ENCODE assay signal across 8 cellular contexts in genomic region chr5:54646285-54647101, GRCh38.
DNase-seq lines count a peak whose midpoint lies in the region; ATAC-seq and TF ChIP-seq lines count a peak whose summit lies in the region.

No MANE protein-coding gene starts in this region.

- H3K4me1 Mint-ChIP-seq in natural killer cell, result peaks cover 57 to 69% of the 10 kb centered on the region in 2 donors

- intact Hi-C loops in natural killer cell (cut with micrococcal nuclease), result loop anchor here (1.0 to 10.0 kb wide), 7 partner anchors 28 to 456 kb away; partner anchors contain the start of genes GZMA and SNX18

- H3K9me3 Mint-ChIP-seq in natural killer cell, result peaks cover 0 to 2% of the 10 kb centered on the region in 2 donors

- TF ChIP-seq CTCF in natural killer cell (IDR thresholded peaks at IDR 0.05), result no peak

- peak overlapping the region; percentile 37 for H3K27ac ChIP-seq in epithelial cell of prostate

- peak; percentile 95 for ATAC-seq in GM18511 (IDR thresholded peaks at IDR 0.05; ENCODE audit: unreplicated experiment)
- ATAC-seq in HG02852 (IDR thresholded peaks at IDR 0.05; ENCODE audit: unreplicated experiment), result peak; percentile 93
- peak; percentile 88 to 97 (median 96) for ATAC-seq in natural killer cell

- H3K27me3 Mint-ChIP-seq in natural killer cell (ENCODE audit: low read depth in 2 of 2), result no peaks in the 10 kb centered on the region

- H3K36me3 Mint-ChIP-seq in natural killer cell, result no peaks in the 10 kb centered on the region

- H3K27ac Mint-ChIP-seq in natural killer cell, result peak overlapping the region; percentile 86 to 89

- H3K4me3 Mint-ChIP-seq in natural killer cell, result peak overlapping the region; percentile 84

- DNase-seq in NCI-H345 (lab: John Stamatoyannopoulos, UW) (peak; percentile 49), activated T-cell treated with anti-CD3 and anti-CD28 coated beads for 1 hour (ENCODE audit: low read depth) (peak; percentile 39), epithelial cell of prostate (ENCODE audit: low read depth, low spot score) (no peak), natural killer cell (peak; percentile 73), NCI-H1930 (lab: John Stamatoyannopoulos, UW) (no peak)
- peak; percentile 41 for DNase-seq in stimulated activated naive CD4-positive, alpha-beta T cell treated with Interleukin-2 at 50 U/mL for 16 hours (lab: John Stamatoyannopoulos, UW)

Comparison
In these comparisons a context has a peak if more than half of its experiments do, and no peak if none do; other contexts are left out.
1. DNase-seq: peak in NCI-H345 (single experiment), activated T-cell treated with anti-CD3 and anti-CD28 coated beads for 1 hour (single experiment), natural killer cell (single experiment) and stimulated activated naive CD4-positive, alpha-beta T cell treated with Interleukin-2 at 50 U/mL for 16 hours (single experiment); none in epithelial cell of prostate (single experiment) and NCI-H1930 (0 of 2).
2. Peak in every context shown above with its lines, with median percentiles within 50 percentile points of each other: ATAC-seq.